Comparison of ENCODE assay signal across 9 cellular contexts in the genomic region with DNA sequence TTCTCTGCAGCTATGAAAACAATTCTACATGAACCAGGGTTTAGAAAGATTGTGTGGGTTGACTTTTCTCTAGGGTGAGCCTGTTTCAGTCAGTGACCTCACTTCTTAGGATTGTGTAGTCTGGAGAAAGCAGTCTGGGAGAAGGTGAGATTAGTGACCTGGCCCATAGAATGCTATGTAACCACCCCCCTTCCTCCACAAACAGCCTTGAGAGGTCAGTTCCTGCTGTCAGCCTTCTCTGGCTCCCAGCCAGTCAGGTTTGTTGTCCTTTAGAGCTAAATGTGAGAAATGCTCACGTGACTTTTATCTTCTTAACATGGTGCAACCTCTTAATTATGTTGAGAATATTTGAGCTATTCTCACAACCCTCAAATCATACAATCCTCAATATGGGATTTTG.
DNase-seq lines count a peak whose midpoint lies in the region; ATAC-seq and TF ChIP-seq lines count a peak whose summit lies in the region.
"Had no signal": no experiment of that assay in that cellular context is flagged by ENCODE, and none has a peak within 500 bp of the region (broad histone marks: within the 10 kb centered on the region; RNA-seq: fewer than 3 reads in every experiment).

No MANE protein-coding gene starts in this region.

- H3K4me2 ChIP-seq in neuronal stem cell (ENCODE audit: insufficient read depth, low read length, poor library complexity, severe bottlenecking), result no peak overlapping the region

- H3K27me3 Mint-ChIP-seq in WTC11 (ENCODE audit: low read depth), result no peaks in the 10 kb centered on the region; the same call in 1 of the 2 replicates

- H3K4ac ChIP-seq in neuronal stem cell (ENCODE audit: low read length), result no peak overlapping the region

- no peak for TF ChIP-seq CTCF in choroid plexus epithelial cell (conservative IDR thresholded peaks at IDR 0.05; ENCODE audit: low read depth, low read length)
- TF ChIP-seq CTCF in RWPE1 (conservative IDR thresholded peaks at IDR 0.05; ENCODE audit: low read depth), result no peak
- TF ChIP-seq CTCF in WTC11 (IDR thresholded peaks at IDR 0.05), result no peak

- H3K27me3 ChIP-seq in HUES6 (ENCODE audit: control insufficient read depth, insufficient read depth, low read length) (no peaks in the 10 kb centered on the region), neuronal stem cell (ENCODE audit: control insufficient read depth in 3 of 3, insufficient read depth in 3 of 3, low read depth in 1 of 3, low read length in 3 of 3) (no peaks in the 10 kb centered on the region)
- H3K27me3 ChIP-seq: sigmoid colon had no signal

- H3K27ac Mint-ChIP-seq in WTC11, result no peak overlapping the region

- H2BK5ac ChIP-seq in neuronal stem cell (ENCODE audit: low read length), result no peak overlapping the region

- H2BK120ac ChIP-seq in neuronal stem cell (ENCODE audit: low read depth, low read length), result no peak overlapping the region

- H3K14ac ChIP-seq in neuronal stem cell (ENCODE audit: low read length), result no peak overlapping the region

- H3K79me1 ChIP-seq in neuronal stem cell (ENCODE audit: low read depth, low read length), result no peaks in the 10 kb centered on the region

- peaks cover 78% of the 10 kb centered on the region for H3K9me3 Mint-ChIP-seq in WTC11

- H3K4me3 Mint-ChIP-seq in WTC11, result no peak overlapping the region

- no peak overlapping the region for H4K91ac ChIP-seq in neuronal stem cell (ENCODE audit: low read depth, low read length, poor library complexity)

- no peak overlapping the region for H4K8ac ChIP-seq in neuronal stem cell (ENCODE audit: low read depth, low read length)

- H3K23ac ChIP-seq in neuronal stem cell (ENCODE audit: low read depth, low read length, poor library complexity), result no peak overlapping the region

- H3K4me3 ChIP-seq in HUES6 (ENCODE audit: low read depth, low read length) (no peak overlapping the region), choroid plexus epithelial cell (ENCODE audit: low read depth, low read length) (no peak overlapping the region), neuronal stem cell (ENCODE audit: low read length in 2 of 2) (no peak overlapping the region)
- H3K4me3 ChIP-seq: sigmoid colon had no signal

- H2BK15ac ChIP-seq in neuronal stem cell (ENCODE audit: low read length), result no peak overlapping the region

- H3K27ac ChIP-seq in HUES6 (ENCODE audit: low read depth, low read length), result peak overlapping the region; percentile 49; the same call in 1 of the 2 replicates
- no peak overlapping the region for H3K27ac ChIP-seq in neuronal stem cell (replicated peaks; ENCODE audit: low read length)
- no peak overlapping the region for H3K27ac ChIP-seq in RWPE1
- H3K27ac ChIP-seq: sigmoid colon had no signal

- WGBS in neuronal stem cell (ENCODE audit: extremely low coverage in 2 of 2, insufficient read length in 2 of 2, insufficient replicate concordance in 1 of 2), 2 donors, result no CpG with 5 or more reads among the region's 1 CpG

- no peak overlapping the region for H2AK5ac ChIP-seq in neuronal stem cell (ENCODE audit: low read depth, low read length)

- H2BK12ac ChIP-seq in neuronal stem cell (ENCODE audit: low read length), result no peak overlapping the region

- DNase-seq in DMS153 (lab: John Stamatoyannopoulos, UW) (peak; percentile 5), choroid plexus epithelial cell (ENCODE audit: low read depth) (peak; percentile 54), neuronal stem cell (ENCODE audit: low spot score) (peak; percentile 36), RWPE1 (ENCODE audit: low spot score) (no peak), WTC11 (ENCODE audit: low spot score) (no peak)
- no peak for DNase-seq in activated naive CD4-positive, alpha-beta T cell (lab: John Stamatoyannopoulos, UW)
- DNase-seq: sigmoid colon had no signal

- POLR2A ChIA-PET in RWPE1 (lab: Yijun Ruan, JAX; ENCODE audit: low non-redundant PET) (no interaction called here), WTC11 (lab: Charles Lee) (interaction anchor here (0.6 kb wide), 1 partner anchor 1364 kb away, joined by 3 read pairs; no protein-coding TSS in a partner anchor)

- H3K9ac ChIP-seq in HUES6 (ENCODE audit: low read length) (no peak overlapping the region), neuronal stem cell (ENCODE audit: low read depth, low read length, poor library complexity) (no peak overlapping the region)

- no peak overlapping the region for H2AFZ ChIP-seq in neuronal stem cell (ENCODE audit: low read length)

- H3K4me1 ChIP-seq in HUES6 (ENCODE audit: control insufficient read depth, insufficient read depth, low read length), result peaks cover 9% of the 10 kb centered on the region; the same call in 1 of the 2 replicates
- no peaks in the 10 kb centered on the region for H3K4me1 ChIP-seq in neuronal stem cell (ENCODE audit: control insufficient read depth in 2 of 2, insufficient read depth in 1 of 2, low read depth in 1 of 2, low read length in 2 of 2)
- H3K4me1 ChIP-seq: sigmoid colon had no signal

- H3K18ac ChIP-seq in neuronal stem cell (ENCODE audit: low read length), result no peak overlapping the region

- peaks cover 53% of the 10 kb centered on the region for H3K36me3 Mint-ChIP-seq in WTC11

- no peaks in the 10 kb centered on the region for H3K4me1 Mint-ChIP-seq in WTC11

- H3K36me3 ChIP-seq in HUES6 (ENCODE audit: control insufficient read depth, insufficient read depth, low read length) (no peaks in the 10 kb centered on the region), neuronal stem cell (replicated peaks in 1 of 2; ENCODE audit: control insufficient read depth in 2 of 2, insufficient read depth in 2 of 2, low read length in 2 of 2) (no peaks in the 10 kb centered on the region)
- H3K36me3 ChIP-seq: sigmoid colon had no signal

- H3K9me3 ChIP-seq in HUES6 (ENCODE audit: control insufficient read depth, insufficient read depth, low read depth, low read length) (no peaks in the 10 kb centered on the region), neuronal stem cell (replicated peaks in 1 of 2; ENCODE audit: control insufficient read depth in 2 of 2, insufficient read depth in 1 of 2, low read depth in 1 of 2, low read length in 2 of 2) (no peaks in the 10 kb centered on the region)
- H3K9me3 ChIP-seq: sigmoid colon had no signal

- CTCF ChIA-PET in RWPE1 (lab: Yijun Ruan, JAX) (no interaction called here), WTC11 (lab: Charles Lee) (no interaction called here)

- ATAC-seq in WTC11 (no peak), HG03039 (IDR thresholded peaks at IDR 0.05; ENCODE audit: unreplicated experiment) (no peak)

TF ChIP-seq in WTC11, 78 proteins besides CTCF, POLR2A, EP300 and RAD21:
- TF ChIP-seq ZNF263 (CRISPR knock-in tag; IDR thresholded peaks at IDR 0.05; ENCODE audit: low read depth) (no peak), JAZF1 (CRISPR knock-in tag; IDR thresholded peaks at IDR 0.05) (no peak), ATF2 (CRISPR knock-in tag; IDR thresholded peaks at IDR 0.05; ENCODE audit: borderline replicate concordance, low read depth) (no peak), IRF2 (CRISPR knock-in tag; IDR thresholded peaks at IDR 0.05; ENCODE audit: borderline replicate concordance, low read depth) (no peak), HMGXB4 (CRISPR knock-in tag; IDR thresholded peaks at IDR 0.05) (no peak), FOXK1 (CRISPR knock-in tag; IDR thresholded peaks at IDR 0.05) (no peak), GABPB1 (CRISPR knock-in tag; IDR thresholded peaks at IDR 0.05) (no peak)

Comparison
In these comparisons a context has a peak if more than half of its experiments do, and no peak if none do; other contexts are left out.
1. DNase-seq: peak in DMS153 (single experiment), choroid plexus epithelial cell (single experiment) and neuronal stem cell (single experiment); none in activated naive CD4-positive, alpha-beta T cell (0 of 4), RWPE1 (single experiment) and WTC11 (single experiment).